In the genomic region with DNA sequence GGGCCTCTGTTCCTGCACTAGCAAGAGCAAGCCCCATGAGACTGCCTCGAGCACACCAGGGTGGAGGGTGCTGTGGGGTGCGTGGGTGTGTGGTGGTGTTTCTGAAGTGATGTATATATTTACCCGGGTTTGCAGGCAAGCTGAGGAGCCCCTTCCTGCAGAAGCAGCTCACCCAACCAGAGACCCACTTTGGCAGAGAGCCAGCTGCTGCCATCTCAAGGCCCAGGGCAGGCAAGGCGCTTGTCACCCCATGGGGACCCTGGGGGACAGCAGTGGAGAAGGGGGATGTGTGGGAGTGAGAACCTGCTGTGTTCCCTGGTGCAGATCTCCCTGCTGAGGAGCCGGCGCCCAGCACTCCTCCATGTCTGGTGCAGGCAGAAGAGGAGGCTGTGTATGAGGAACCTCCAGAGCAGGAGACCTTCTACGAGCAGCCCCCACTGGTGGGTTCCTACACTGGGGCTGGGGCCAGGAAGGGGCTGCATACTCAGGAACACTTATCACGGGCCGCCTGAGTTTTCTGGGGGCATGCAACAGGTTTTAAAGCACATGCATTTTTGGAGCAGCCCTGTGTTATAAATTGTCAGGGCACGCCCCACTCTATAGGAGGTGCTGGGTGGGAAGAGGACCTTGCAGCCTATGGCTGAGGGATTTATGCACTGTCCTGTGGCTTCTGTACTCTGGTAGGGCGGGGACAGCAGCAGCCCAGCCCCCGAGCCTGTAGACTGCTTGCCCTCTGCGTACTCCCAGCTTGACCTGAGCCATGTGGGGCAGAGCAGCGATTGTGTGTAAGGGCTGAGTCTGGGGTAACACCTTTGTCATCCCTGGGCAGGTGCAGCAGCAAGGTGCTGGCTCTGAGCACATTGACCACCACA, we compare ENCODE assay signal across 1 cellular context.
TF ChIP-seq lines count a peak whose summit lies in the region.

No MANE protein-coding gene starts in this region.

TF ChIP-seq in HepG2, 621 proteins besides CTCF, POLR2A, EP300 and RAD21:
- TF ChIP-seq ZZZ3 (CRISPR knock-in tag; IDR thresholded peaks at IDR 0.05; ENCODE audit: borderline replicate concordance) (no peak), ZNF354B (CRISPR knock-in tag; IDR thresholded peaks at IDR 0.05) (no peak), RBM22 (optimal IDR thresholded peaks at IDR 0.05; ENCODE audit: low read length) (no peak), ZNF292 (CRISPR knock-in tag; IDR thresholded peaks at IDR 0.05; ENCODE audit: borderline replicate concordance, low read depth) (no peak), ZNF788 (CRISPR knock-in tag; IDR thresholded peaks at IDR 0.05; ENCODE audit: borderline replicate concordance) (no peak), ZNF20 (CRISPR knock-in tag; IDR thresholded peaks at IDR 0.05) (no peak), ZFP90 (CRISPR knock-in tag; IDR thresholded peaks at IDR 0.05; ENCODE audit: borderline replicate concordance) (no peak), SIX1 (CRISPR knock-in tag; IDR thresholded peaks at IDR 0.05; ENCODE audit: borderline replicate concordance) (no peak), TBX3 (IDR thresholded peaks at IDR 0.05; ENCODE audit: borderline replicate concordance) (no peak), NCOA5 (CRISPR knock-in tag; IDR thresholded peaks at IDR 0.05) (no peak), ZNF17 (CRISPR knock-in tag; IDR thresholded peaks at IDR 0.05) (no peak), TEAD2 (CRISPR knock-in tag; IDR thresholded peaks at IDR 0.05) (no peak), JUNB (CRISPR knock-in tag; IDR thresholded peaks at IDR 0.05; ENCODE audit: borderline replicate concordance) (no peak), ASH2L (IDR thresholded peaks at IDR 0.05; ENCODE audit: insufficient read length, low read depth, low read length) (no peak)
- TF ChIP-seq, protein P1, sequence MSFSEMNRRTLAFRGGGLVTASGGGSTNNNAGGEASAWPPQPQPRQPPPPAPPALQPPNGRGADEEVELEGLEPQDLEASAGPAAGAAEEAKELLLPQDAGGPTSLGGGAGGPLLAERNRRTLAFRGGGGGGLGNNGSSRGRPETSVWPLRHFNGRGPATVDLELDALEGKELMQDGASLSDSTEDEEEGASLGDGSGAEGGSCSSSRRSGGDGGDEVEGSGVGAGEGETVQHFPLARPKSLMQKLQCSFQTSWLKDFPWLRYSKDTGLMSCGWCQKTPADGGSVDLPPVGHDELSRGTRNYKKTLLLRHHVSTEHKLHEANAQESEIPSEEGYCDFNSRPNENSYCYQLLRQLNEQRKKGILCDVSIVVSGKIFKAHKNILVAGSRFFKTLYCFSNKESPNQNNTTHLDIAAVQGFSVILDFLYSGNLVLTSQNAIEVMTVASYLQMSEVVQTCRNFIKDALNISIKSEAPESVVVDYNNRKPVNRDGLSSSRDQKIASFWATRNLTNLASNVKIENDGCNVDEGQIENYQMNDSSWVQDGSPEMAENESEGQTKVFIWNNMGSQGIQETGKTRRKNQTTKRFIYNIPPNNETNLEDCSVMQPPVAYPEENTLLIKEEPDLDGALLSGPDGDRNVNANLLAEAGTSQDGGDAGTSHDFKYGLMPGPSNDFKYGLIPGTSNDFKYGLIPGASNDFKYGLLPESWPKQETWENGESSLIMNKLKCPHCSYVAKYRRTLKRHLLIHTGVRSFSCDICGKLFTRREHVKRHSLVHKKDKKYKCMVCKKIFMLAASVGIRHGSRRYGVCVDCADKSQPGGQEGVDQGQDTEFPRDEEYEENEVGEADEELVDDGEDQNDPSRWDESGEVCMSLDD (CRISPR knock-in tag; IDR thresholded peaks at IDR 0.05; ENCODE audit: borderline replicate concordance), result no peak
- TF ChIP-seq, protein P2, sequence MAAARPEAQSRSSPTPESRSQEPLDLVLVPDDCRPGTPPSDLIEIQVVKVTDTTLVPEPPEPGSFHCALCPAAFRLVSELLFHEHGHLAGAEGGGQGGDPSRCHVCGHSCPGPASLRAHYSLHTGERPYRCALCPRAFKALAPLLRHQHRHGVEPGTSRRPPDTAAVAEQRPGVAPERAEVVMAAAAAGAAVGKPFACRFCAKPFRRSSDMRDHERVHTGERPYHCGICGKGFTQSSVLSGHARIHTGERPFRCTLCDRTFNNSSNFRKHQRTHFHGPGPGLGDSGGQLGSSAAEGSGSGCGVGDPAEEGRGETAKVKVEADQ (CRISPR knock-in tag; IDR thresholded peaks at IDR 0.05; ENCODE audit: borderline replicate concordance), result no peak
- TF ChIP-seq, protein P3, sequence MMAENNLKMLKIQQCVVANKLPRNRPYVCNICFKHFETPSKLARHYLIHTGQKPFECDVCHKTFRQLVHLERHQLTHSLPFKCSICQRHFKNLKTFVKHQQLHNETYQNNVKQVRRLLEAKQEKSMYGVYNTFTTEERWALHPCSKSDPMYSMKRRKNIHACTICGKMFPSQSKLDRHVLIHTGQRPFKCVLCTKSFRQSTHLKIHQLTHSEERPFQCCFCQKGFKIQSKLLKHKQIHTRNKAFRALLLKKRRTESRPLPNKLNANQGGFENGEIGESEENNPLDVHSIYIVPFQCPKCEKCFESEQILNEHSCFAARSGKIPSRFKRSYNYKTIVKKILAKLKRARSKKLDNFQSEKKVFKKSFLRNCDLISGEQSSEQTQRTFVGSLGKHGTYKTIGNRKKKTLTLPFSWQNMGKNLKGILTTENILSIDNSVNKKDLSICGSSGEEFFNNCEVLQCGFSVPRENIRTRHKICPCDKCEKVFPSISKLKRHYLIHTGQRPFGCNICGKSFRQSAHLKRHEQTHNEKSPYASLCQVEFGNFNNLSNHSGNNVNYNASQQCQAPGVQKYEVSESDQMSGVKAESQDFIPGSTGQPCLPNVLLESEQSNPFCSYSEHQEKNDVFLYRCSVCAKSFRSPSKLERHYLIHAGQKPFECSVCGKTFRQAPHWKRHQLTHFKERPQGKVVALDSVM (CRISPR knock-in tag; IDR thresholded peaks at IDR 0.05), result no peak
- TF ChIP-seq, protein P4, sequence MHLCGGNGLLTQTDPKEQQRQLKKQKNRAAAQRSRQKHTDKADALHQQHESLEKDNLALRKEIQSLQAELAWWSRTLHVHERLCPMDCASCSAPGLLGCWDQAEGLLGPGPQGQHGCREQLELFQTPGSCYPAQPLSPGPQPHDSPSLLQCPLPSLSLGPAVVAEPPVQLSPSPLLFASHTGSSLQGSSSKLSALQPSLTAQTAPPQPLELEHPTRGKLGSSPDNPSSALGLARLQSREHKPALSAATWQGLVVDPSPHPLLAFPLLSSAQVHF (CRISPR knock-in tag; IDR thresholded peaks at IDR 0.05), result no peak
- TF ChIP-seq, protein P5, sequence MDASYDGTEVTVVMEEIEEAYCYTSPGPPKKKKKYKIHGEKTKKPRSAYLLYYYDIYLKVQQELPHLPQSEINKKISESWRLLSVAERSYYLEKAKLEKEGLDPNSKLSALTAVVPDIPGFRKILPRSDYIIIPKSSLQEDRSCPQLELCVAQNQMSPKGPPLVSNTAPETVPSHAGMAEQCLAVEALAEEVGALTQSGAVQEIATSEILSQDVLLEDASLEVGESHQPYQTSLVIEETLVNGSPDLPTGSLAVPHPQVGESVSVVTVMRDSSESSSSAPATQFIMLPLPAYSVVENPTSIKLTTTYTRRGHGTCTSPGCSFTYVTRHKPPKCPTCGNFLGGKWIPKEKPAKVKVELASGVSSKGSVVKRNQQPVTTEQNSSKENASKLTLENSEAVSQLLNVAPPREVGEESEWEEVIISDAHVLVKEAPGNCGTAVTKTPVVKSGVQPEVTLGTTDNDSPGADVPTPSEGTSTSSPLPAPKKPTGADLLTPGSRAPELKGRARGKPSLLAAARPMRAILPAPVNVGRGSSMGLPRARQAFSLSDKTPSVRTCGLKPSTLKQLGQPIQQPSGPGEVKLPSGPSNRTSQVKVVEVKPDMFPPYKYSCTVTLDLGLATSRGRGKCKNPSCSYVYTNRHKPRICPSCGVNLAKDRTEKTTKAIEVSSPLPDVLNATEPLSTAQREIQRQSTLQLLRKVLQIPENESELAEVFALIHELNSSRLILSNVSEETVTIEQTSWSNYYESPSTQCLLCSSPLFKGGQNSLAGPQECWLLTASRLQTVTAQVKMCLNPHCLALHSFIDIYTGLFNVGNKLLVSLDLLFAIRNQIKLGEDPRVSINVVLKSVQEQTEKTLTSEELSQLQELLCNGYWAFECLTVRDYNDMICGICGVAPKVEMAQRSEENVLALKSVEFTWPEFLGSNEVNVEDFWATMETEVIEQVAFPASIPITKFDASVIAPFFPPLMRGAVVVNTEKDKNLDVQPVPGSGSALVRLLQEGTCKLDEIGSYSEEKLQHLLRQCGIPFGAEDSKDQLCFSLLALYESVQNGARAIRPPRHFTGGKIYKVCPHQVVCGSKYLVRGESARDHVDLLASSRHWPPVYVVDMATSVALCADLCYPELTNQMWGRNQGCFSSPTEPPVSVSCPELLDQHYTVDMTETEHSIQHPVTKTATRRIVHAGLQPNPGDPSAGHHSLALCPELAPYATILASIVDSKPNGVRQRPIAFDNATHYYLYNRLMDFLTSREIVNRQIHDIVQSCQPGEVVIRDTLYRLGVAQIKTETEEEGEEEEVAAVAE (CRISPR knock-in tag; IDR thresholded peaks at IDR 0.05; ENCODE audit: borderline replicate concordance), result no peak
- TF ChIP-seq, protein P6, sequence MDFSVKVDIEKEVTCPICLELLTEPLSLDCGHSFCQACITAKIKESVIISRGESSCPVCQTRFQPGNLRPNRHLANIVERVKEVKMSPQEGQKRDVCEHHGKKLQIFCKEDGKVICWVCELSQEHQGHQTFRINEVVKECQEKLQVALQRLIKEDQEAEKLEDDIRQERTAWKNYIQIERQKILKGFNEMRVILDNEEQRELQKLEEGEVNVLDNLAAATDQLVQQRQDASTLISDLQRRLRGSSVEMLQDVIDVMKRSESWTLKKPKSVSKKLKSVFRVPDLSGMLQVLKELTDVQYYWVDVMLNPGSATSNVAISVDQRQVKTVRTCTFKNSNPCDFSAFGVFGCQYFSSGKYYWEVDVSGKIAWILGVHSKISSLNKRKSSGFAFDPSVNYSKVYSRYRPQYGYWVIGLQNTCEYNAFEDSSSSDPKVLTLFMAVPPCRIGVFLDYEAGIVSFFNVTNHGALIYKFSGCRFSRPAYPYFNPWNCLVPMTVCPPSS (IDR thresholded peaks at IDR 0.05), result no peak
TF ChIP-seq in HepG2: peak in this region for 0.
